ENCODE assay signal across 8 cellular contexts in genomic region chr15:81480645-81481053, GRCh38.
DNase-seq lines count a peak whose midpoint lies in the region; ATAC-seq and TF ChIP-seq lines count a peak whose summit lies in the region.

No MANE protein-coding gene starts in this region.

- H3K4me2 ChIP-seq in parathyroid adenoma (ENCODE audit: low read length) = no peak overlapping the region

- ATAC-seq in HG03457 (IDR thresholded peaks at IDR 0.05; ENCODE audit: unreplicated experiment) = no peak

- H3K79me2 ChIP-seq in parathyroid adenoma = no peaks in the 10 kb centered on the region

- H3K4me3 ChIP-seq in HFF-Myc (replicated peaks; ENCODE audit: low read depth, low read length) = no peak overlapping the region
- H3K4me3 ChIP-seq in parathyroid adenoma (ENCODE audit: low read depth, low read length) = no peak overlapping the region

- H3K9me3 ChIP-seq in parathyroid adenoma (ENCODE audit: control insufficient read depth, low read length) = no peaks in the 10 kb centered on the region

- no peak overlapping the region for H3K9ac ChIP-seq in parathyroid adenoma

- no peaks in the 10 kb centered on the region for H3K4me1 ChIP-seq in parathyroid adenoma

- H3K36me3 ChIP-seq in parathyroid adenoma (ENCODE audit: control insufficient read depth, insufficient read depth, low read length) = no peaks in the 10 kb centered on the region

- peak; percentile 56 for TF ChIP-seq CTCF in HFF-Myc (IDR thresholded peaks at IDR 0.05; ENCODE audit: low read depth, low read length, missing control alignments)
- peak; percentile 70 for TF ChIP-seq CTCF in parathyroid adenoma (IDR thresholded peaks at IDR 0.05)

- H3K27me3 ChIP-seq in parathyroid adenoma (ENCODE audit: control insufficient read depth, insufficient read depth, low read length) = no peaks in the 10 kb centered on the region

- H2AFZ ChIP-seq in parathyroid adenoma = no peak overlapping the region

- H3K27ac ChIP-seq in parathyroid adenoma = no peak overlapping the region

- peak; percentile 61 for DNase-seq in DMS114 treated with DMSO at 0.1 percent for 48 hours (lab: John Stamatoyannopoulos, UW; ENCODE audit: unreplicated experiment)
- peak; percentile 35 for DNase-seq in HFF-Myc (ENCODE audit: extremely low read depth, low read depth)
- peak; percentile 61 to 87 for DNase-seq in NCI-H446 (lab: John Stamatoyannopoulos, UW)
- DNase-seq in activated T-cell treated with anti-CD3 and anti-CD28 coated beads for 24 hours (ENCODE audit: low read depth) = peak; percentile 9
- peak; percentile 58 for DNase-seq in glomerular endothelial cell (ENCODE audit: extremely low read depth, low read depth, low spot score)
- DNase-seq in stimulated activated CD4-positive, alpha-beta T cell treated with anti-CD3 and anti-CD28 coated beads, Interleukin-4, amount 100 ng/mL, for 4 hours = no peak

Comparison
In these comparisons a context has a peak if more than half of its experiments do, and no peak if none do; other contexts are left out.
1. DNase-seq: peak in DMS114 treated with DMSO at 0.1 percent for 48 hours (single experiment), HFF-Myc (single experiment), NCI-H446 (2 of 2), activated T-cell treated with anti-CD3 and anti-CD28 coated beads for 24 hours (single experiment) and glomerular endothelial cell (single experiment); none in stimulated activated CD4-positive, alpha-beta T cell treated with anti-CD3 and anti-CD28 coated beads, Interleukin-4, amount 100 ng/mL, for 4 hours (0 of 2).